1 cellular context compared by ENCODE assay signal in genomic region chr13:20182231-20182846, GRCh38.
TF ChIP-seq lines count a peak whose summit lies in the region.

No MANE protein-coding gene starts in this region.

TF ChIP-seq in WTC11, 78 proteins besides CTCF, POLR2A, EP300 and RAD21 (continued from another document):
- TF ChIP-seq, protein P1, sequence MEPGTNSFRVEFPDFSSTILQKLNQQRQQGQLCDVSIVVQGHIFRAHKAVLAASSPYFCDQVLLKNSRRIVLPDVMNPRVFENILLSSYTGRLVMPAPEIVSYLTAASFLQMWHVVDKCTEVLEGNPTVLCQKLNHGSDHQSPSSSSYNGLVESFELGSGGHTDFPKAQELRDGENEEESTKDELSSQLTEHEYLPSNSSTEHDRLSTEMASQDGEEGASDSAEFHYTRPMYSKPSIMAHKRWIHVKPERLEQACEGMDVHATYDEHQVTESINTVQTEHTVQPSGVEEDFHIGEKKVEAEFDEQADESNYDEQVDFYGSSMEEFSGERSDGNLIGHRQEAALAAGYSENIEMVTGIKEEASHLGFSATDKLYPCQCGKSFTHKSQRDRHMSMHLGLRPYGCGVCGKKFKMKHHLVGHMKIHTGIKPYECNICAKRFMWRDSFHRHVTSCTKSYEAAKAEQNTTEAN (CRISPR knock-in tag; IDR thresholded peaks at IDR 0.05) = no peak
- TF ChIP-seq FOXJ3 (CRISPR knock-in tag; IDR thresholded peaks at IDR 0.05; ENCODE audit: borderline replicate concordance) (no peak), SMAD3 (CRISPR knock-in tag; IDR thresholded peaks at IDR 0.05; ENCODE audit: borderline replicate concordance) (no peak), ATF6 (CRISPR knock-in tag; IDR thresholded peaks at IDR 0.05) (no peak)
- TF ChIP-seq, protein P2, sequence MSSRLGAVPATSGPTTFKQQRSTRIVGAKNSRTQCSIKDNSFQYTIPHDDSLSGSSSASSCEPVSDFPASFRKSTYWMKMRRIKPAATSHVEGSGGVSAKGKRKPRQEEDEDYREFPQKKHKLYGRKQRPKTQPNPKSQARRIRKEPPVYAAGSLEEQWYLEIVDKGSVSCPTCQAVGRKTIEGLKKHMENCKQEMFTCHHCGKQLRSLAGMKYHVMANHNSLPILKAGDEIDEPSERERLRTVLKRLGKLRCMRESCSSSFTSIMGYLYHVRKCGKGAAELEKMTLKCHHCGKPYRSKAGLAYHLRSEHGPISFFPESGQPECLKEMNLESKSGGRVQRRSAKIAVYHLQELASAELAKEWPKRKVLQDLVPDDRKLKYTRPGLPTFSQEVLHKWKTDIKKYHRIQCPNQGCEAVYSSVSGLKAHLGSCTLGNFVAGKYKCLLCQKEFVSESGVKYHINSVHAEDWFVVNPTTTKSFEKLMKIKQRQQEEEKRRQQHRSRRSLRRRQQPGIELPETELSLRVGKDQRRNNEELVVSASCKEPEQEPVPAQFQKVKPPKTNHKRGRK (CRISPR knock-in tag; IDR thresholded peaks at IDR 0.05; ENCODE audit: borderline replicate concordance) = no peak
- TF ChIP-seq, protein P3, sequence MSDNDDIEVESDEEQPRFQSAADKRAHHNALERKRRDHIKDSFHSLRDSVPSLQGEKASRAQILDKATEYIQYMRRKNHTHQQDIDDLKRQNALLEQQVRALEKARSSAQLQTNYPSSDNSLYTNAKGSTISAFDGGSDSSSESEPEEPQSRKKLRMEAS (CRISPR knock-in tag; IDR thresholded peaks at IDR 0.05) = no peak
TF ChIP-seq in WTC11: peak in this region for 0.
